In genomic region chrX:152137771-152138387, GRCh38 we compare ENCODE assay signal across 30 cellular contexts. TPM values are rescaled to one million over a fixed set of nuclear protein-coding genes. Genes with fewer than 3 reads are reported as not detected.
"Had no signal": no experiment of that assay in that cellular context is flagged by ENCODE, and none has a peak within 500 bp of the region (broad histone marks: within the 10 kb centered on the region; RNA-seq: fewer than 3 reads in every experiment).

No MANE protein-coding gene starts in this region.

- DNase-seq: activated B cell treated with CpG ODN at 0.5 μM for 24 hours; activated CD4-positive, alpha-beta memory T cell treated with anti-CD3 and anti-CD28 coated beads for 36 hours; activated CD4-positive, alpha-beta T cell treated with anti-CD3 and anti-CD28 coated beads for 1 hour; activated CD4-positive, alpha-beta T cell treated with anti-CD3 and anti-CD28 coated beads, Interleukin-2, amount 10 ng/mL, durations not matched to agents 7 days and 5 days; activated CD8-positive, alpha-beta memory T cell treated with anti-CD3 and anti-CD28 coated beads for 24 hours; activated gamma-delta T cell; activated naive CD4-positive, alpha-beta T cell treated with anti-CD3 and anti-CD28 coated beads for 36 hours; activated T-cell treated with anti-CD3 and anti-CD28 coated beads for 4 hours; activated T-cell treated with anti-CD3 and anti-CD28 coated beads, Interleukin-2, amount 50 U/mL, for 48 hours; amygdala; cortex of kidney; Karpas-422; NCI-H1092; NCI-H1417; NCI-H2171; NCI-H345; NCI-H524; NK-92 treated with Interleukin-12 subunit alpha and Interleukin-12 subunit beta, amount 100 ng/mL, for 24 hours; OCI-M1; Right ventricle myocardium superior; SJCRH30; T-helper 2 cell; T1000 had no signal

- H3K4me1 Mint-ChIP-seq: activated B cell treated with CpG ODN at 0.5 μM for 24 hours; activated CD4-positive, alpha-beta T cell treated with anti-CD3 and anti-CD28 coated beads, Interleukin-2, amount 10 ng/mL, durations not matched to agents 7 days and 5 days; activated T-helper 17 cell treated with anti-CD3 and anti-CD28 coated beads, Interleukin-2, amount 50 U/mL, for 72 hours; brain; central memory CD8-positive, alpha-beta T cell had no signal

- H3K9me3 Mint-ChIP-seq: activated B cell treated with CpG ODN at 0.5 μM for 24 hours; activated CD4-positive, alpha-beta memory T cell treated with anti-CD3 and anti-CD28 coated beads for 36 hours; activated CD4-positive, alpha-beta T cell treated with anti-CD3 and anti-CD28 coated beads, Interleukin-2, amount 10 ng/mL, durations not matched to agents 7 days and 5 days; activated naive CD4-positive, alpha-beta T cell treated with anti-CD3 and anti-CD28 coated beads for 36 hours; activated T-helper 17 cell treated with anti-CD3 and anti-CD28 coated beads, Interleukin-2, amount 50 U/mL, for 72 hours; central memory CD8-positive, alpha-beta T cell had no signal

- ATAC-seq: activated T-helper 17 cell treated with anti-CD3 and anti-CD28 coated beads, Interleukin-2, amount 50 U/mL, for 72 hours; Panc1 had no signal

- H3K27me3 Mint-ChIP-seq: activated B cell treated with CpG ODN at 0.5 μM for 24 hours; activated CD4-positive, alpha-beta memory T cell treated with anti-CD3 and anti-CD28 coated beads for 36 hours; activated CD4-positive, alpha-beta T cell treated with anti-CD3 and anti-CD28 coated beads, Interleukin-2, amount 10 ng/mL, durations not matched to agents 7 days and 5 days; activated naive CD8-positive, alpha-beta T cell; activated T-helper 17 cell treated with anti-CD3 and anti-CD28 coated beads, Interleukin-2, amount 50 U/mL, for 72 hours; brain; central memory CD8-positive, alpha-beta T cell had no signal

- H3K36me3 ChIP-seq: SJCRH30 had no signal

- H3K27ac Mint-ChIP-seq: activated B cell treated with CpG ODN at 0.5 μM for 24 hours; activated CD4-positive, alpha-beta memory T cell treated with anti-CD3 and anti-CD28 coated beads for 36 hours; activated CD4-positive, alpha-beta T cell treated with anti-CD3 and anti-CD28 coated beads, Interleukin-2, amount 10 ng/mL, durations not matched to agents 7 days and 5 days; activated naive CD4-positive, alpha-beta T cell treated with anti-CD3 and anti-CD28 coated beads for 36 hours; activated naive CD8-positive, alpha-beta T cell; activated T-helper 17 cell treated with anti-CD3 and anti-CD28 coated beads, Interleukin-2, amount 50 U/mL, for 72 hours; brain had no signal

- H3K36me3 Mint-ChIP-seq: activated CD4-positive, alpha-beta memory T cell treated with anti-CD3 and anti-CD28 coated beads for 36 hours; activated naive CD8-positive, alpha-beta T cell; brain had no signal

- H3K4me3 ChIP-seq: SJCRH30 had no signal

- H3K4me3 Mint-ChIP-seq: activated B cell treated with CpG ODN at 0.5 μM for 24 hours; activated CD4-positive, alpha-beta memory T cell treated with anti-CD3 and anti-CD28 coated beads for 36 hours; activated CD4-positive, alpha-beta T cell treated with anti-CD3 and anti-CD28 coated beads, Interleukin-2, amount 10 ng/mL, durations not matched to agents 7 days and 5 days; activated naive CD4-positive, alpha-beta T cell treated with anti-CD3 and anti-CD28 coated beads for 36 hours; activated naive CD8-positive, alpha-beta T cell; activated T-helper 17 cell treated with anti-CD3 and anti-CD28 coated beads, Interleukin-2, amount 50 U/mL, for 72 hours; brain; central memory CD8-positive, alpha-beta T cell had no signal

- H3K9me3 ChIP-seq: SJCRH30 had no signal

- H3K27me3 ChIP-seq: SJCRH30 had no signal

- H3K27ac ChIP-seq: RWPE1, SJCRH30 had no signal

- H3K4me1 ChIP-seq: SJCRH30 had no signal

RNA-seq across cellular contexts. Expression of gene MAGEA10, which starts 0.5 kb away (rescaled TPM):
- total RNA-seq: activated B cell treated with CpG ODN at 0.5 μM for 24 hours; activated CD4-positive, alpha-beta memory T cell treated with anti-CD3 and anti-CD28 coated beads for 36 hours; activated CD4-positive, alpha-beta T cell treated with anti-CD3 and anti-CD28 coated beads, Interleukin-2, amount 10 ng/mL, durations not matched to agents 7 days and 5 days; activated naive CD4-positive, alpha-beta T cell treated with anti-CD3 and anti-CD28 coated beads for 36 hours; activated T-helper 17 cell treated with anti-CD3 and anti-CD28 coated beads, Interleukin-2, amount 50 U/mL, for 72 hours; astrocyte; Right ventricle myocardium superior; SJCRH30 had no signal
